ENCODE assay signal across 14 cellular contexts in genomic region chr11:95255523-95256165, GRCh38. TPM values are rescaled to one million over a fixed set of nuclear protein-coding genes. Genes with fewer than 3 reads are reported as not detected.
DNase-seq lines count a peak whose midpoint lies in the region; ATAC-seq and TF ChIP-seq lines count a peak whose summit lies in the region.
"Had no signal": no experiment of that assay in that cellular context is flagged by ENCODE, and none has a peak within 500 bp of the region (broad histone marks: within the 10 kb centered on the region; RNA-seq: fewer than 3 reads in every experiment).

No MANE protein-coding gene starts in this region.

- no peak overlapping the region for H3K4me3 Mint-ChIP-seq in neural progenitor cell

- no peak for TF ChIP-seq EP300 in esophagus muscularis mucosa (IDR thresholded peaks at IDR 0.05)

- no peak overlapping the region for H3K9ac ChIP-seq in neural progenitor cell

- H3K9me3 ChIP-seq in neural progenitor cell (ENCODE audit: low read depth) (no peaks in the 10 kb centered on the region), esophagus muscularis mucosa (no peaks in the 10 kb centered on the region)
- H3K9me3 ChIP-seq: adrenal gland, heart left ventricle, mucosa of descending colon, vagina had no signal

- no peaks in the 10 kb centered on the region for H3K79me2 ChIP-seq in neural progenitor cell (ENCODE audit: low read depth)

- H3K36me3 ChIP-seq in neural progenitor cell, result no peaks in the 10 kb centered on the region
- H3K36me3 ChIP-seq in esophagus muscularis mucosa, result no peaks in the 10 kb centered on the region
- H3K36me3 ChIP-seq: adrenal gland, heart left ventricle, vagina had no signal

- peak overlapping the region; percentile 51 for H3K4me2 ChIP-seq in neural progenitor cell

- H3K27ac ChIP-seq in caudate nucleus (ENCODE audit: low read depth, low read length) (peak overlapping the region; percentile 80), neural progenitor cell (peak overlapping the region; percentile 72), esophagus muscularis mucosa (replicated peaks in 1 of 4) (peak overlapping the region in 1 of 4 donors; percentile 7)

- H3K36me3 Mint-ChIP-seq in neural progenitor cell, result no peaks in the 10 kb centered on the region

- no peaks in the 10 kb centered on the region for H3K27me3 Mint-ChIP-seq in neural progenitor cell (ENCODE audit: insufficient read depth, low read depth)

- 68% methylated on average over 4 of the region's 4 CpGs for WGBS in esophagus muscularis mucosa

- DNase-seq in COR-L47 (lab: John Stamatoyannopoulos, UW) (peak; percentile 48), NB4 (ENCODE audit: low read depth) (no peak), caudate nucleus (lab: John Stamatoyannopoulos, UW) (no peak), neural progenitor cell (ENCODE audit: low spot score) (peak; percentile 29), esophagus muscularis mucosa (ENCODE audit: extremely low spot score) (no peak), SKM-1 treated with dmso at 0.1 percent for 144 hours (lab: John Stamatoyannopoulos, UW; ENCODE audit: unreplicated experiment) (no peak)
- DNase-seq: activated CD4-positive, alpha-beta T cell treated with anti-CD3 and anti-CD28 coated beads, Interleukin-2, amount 50 U/mL, for 4 hours; adrenal gland; heart left ventricle; mucosa of descending colon; NK-92 treated with Interleukin-12 subunit alpha and Interleukin-12 subunit beta, amount 100 ng/mL, for 24 hours had no signal

- ATAC-seq in GM18873 (IDR thresholded peaks at IDR 0.05; ENCODE audit: low FRiP score, unreplicated experiment) (no peak), HG03469 (IDR thresholded peaks at IDR 0.05; ENCODE audit: unreplicated experiment) (no peak)

- peaks cover 2% of the 10 kb centered on the region for H3K9me3 Mint-ChIP-seq in neural progenitor cell

- H3K4me1 ChIP-seq in neural progenitor cell, result peaks cover 52% of the 10 kb centered on the region
- H3K4me1 ChIP-seq in esophagus muscularis mucosa, result peaks cover 14 to 39% (median 34%) of the 10 kb centered on the region in 4 donors

- TF ChIP-seq CTCF in NB4 (IDR thresholded peaks at IDR 0.05; ENCODE audit: low read depth, low read length) (no peak), neural progenitor cell (IDR thresholded peaks at IDR 0.05) (no peak), esophagus muscularis mucosa (IDR thresholded peaks at IDR 0.05) (no peak)

- peak overlapping the region; percentile 32 for H3K4me3 ChIP-seq in NB4 (ENCODE audit: low read depth, low read length)
- H3K4me3 ChIP-seq in neural progenitor cell, result no peak overlapping the region
- H3K4me3 ChIP-seq in esophagus muscularis mucosa, result no peak overlapping the region
- H3K4me3 ChIP-seq: adrenal gland, mucosa of descending colon, vagina had no signal

- H3K4me1 Mint-ChIP-seq in neural progenitor cell, result peaks cover 46% of the 10 kb centered on the region

- H4K20me1 ChIP-seq in neural progenitor cell (ENCODE audit: low read depth), result no peaks in the 10 kb centered on the region

- peak overlapping the region; percentile 34 for H2AFZ ChIP-seq in neural progenitor cell (replicated peaks)

- TF ChIP-seq POLR2A in NB4 (IDR thresholded peaks at IDR 0.05; ENCODE audit: extremely low read depth, insufficient read length) (no peak), esophagus muscularis mucosa (IDR thresholded peaks at IDR 0.05; ENCODE audit: low read depth) (no peak)

- peaks cover 31% of the 10 kb centered on the region for H3F3A ChIP-seq in neural progenitor cell (ENCODE audit: low read depth)

- intact Hi-C loops in esophagus muscularis mucosa (cut with DNase I), result no loop called here

- H3K27me3 ChIP-seq in neural progenitor cell, result no peaks in the 10 kb centered on the region
- H3K27me3 ChIP-seq in esophagus muscularis mucosa, result no peaks in the 10 kb centered on the region
- H3K27me3 ChIP-seq: adrenal gland, heart left ventricle, vagina had no signal

- H3K27ac Mint-ChIP-seq in neural progenitor cell, result no peak overlapping the region

RNA-seq across cellular contexts. Expression of gene SESN3, which starts 24.6 kb away (rescaled TPM):
- total RNA-seq in neural progenitor cell (ENCODE audit: low replicate concordance) (140 and 234 TPM in 2 replicates), esophagus muscularis mucosa (10 to 100 TPM; 18.1 to 22.7 (median 21.4) TPM)

Comparison
In these comparisons a context has a peak if more than half of its experiments do, and no peak if none do; other contexts are left out.
1. DNase-seq: peak in COR-L47 (single experiment) and neural progenitor cell (single experiment); none in NB4 (single experiment), caudate nucleus (0 of 61), esophagus muscularis mucosa (single experiment) and SKM-1 treated with dmso at 0.1 percent for 144 hours (single experiment).